9 cellular contexts compared by ENCODE assay signal in the genomic region with DNA sequence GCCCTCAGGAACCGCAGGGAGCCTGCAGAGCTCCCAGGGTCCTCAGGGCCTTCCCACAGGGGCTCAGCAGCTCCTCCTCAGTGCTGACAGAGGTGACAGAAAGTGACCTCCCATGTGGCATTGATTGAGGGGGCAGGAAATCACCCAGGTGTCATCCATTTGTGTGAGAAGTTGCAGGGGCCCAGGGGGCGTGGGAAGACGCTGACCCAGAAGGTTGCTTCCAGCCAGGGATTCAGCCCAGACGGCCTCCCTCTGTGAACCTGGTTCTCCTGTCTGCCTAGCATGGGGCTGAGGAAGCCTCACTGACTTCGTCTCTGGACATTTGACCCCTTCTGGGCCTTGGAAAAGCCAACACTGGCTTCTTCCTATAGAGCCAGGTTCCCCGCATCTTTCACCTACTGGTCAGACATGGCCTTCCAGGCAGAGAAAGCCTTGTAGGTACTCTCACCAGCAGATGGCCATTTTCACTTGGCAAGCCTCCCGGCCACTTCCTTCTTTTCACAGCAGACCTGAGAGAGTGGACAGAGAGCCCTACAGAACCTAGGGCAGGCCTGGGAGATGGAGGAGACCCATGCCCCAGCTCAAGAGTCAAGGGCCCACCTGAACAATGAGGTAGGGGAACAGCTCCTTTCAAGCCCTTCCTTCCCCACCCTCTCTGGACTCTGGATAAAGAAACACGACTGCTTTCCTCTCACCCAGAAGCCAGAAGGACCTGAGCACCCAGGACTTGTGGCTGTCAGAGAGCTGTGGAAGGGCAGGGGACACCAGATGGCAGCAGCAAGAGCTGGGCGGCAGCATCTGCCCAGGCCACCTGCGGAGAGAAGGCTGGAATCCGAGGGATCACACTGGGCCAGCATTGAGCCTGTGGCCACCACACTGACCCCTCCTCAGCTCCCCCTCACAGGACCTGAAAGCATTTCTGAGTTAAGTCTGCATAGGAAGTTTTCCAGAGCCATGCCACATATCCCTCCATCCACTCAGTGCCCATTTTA.
DNase-seq lines count a peak whose midpoint lies in the region; ATAC-seq and TF ChIP-seq lines count a peak whose summit lies in the region.
"Had no signal": no experiment of that assay in that cellular context is flagged by ENCODE, and none has a peak within 500 bp of the region (broad histone marks: within the 10 kb centered on the region; RNA-seq: fewer than 3 reads in every experiment).

No MANE protein-coding gene starts in this region.

- no peak overlapping the region for H3K4me3 Mint-ChIP-seq in nephron progenitor cell
- H3K4me3 Mint-ChIP-seq: stimulated activated naive CD8-positive, alpha-beta T cell treated with anti-CD3 and anti-CD28 coated beads, Interleukin-15, Interleukin-2, amounts not matched to agents 100 ng/mL and 50 ng/mL, for 24 hours had no signal

- H3K9me3 Mint-ChIP-seq in nephron progenitor cell: peaks cover 18% of the 10 kb centered on the region

- TF ChIP-seq CTCF in GM12865 (IDR thresholded peaks at IDR 0.05; ENCODE audit: insufficient read depth, low read depth, low read length, missing control alignments) (no peak), nephron progenitor cell (IDR thresholded peaks at IDR 0.05) (no peak)

- peaks cover 26% of the 10 kb centered on the region for H3K27me3 Mint-ChIP-seq in nephron progenitor cell (ENCODE audit: low read depth, poor library complexity)

- no peak for ATAC-seq in GM21576 (IDR thresholded peaks at IDR 0.05; ENCODE audit: unreplicated experiment)

- H3K4me1 Mint-ChIP-seq in nephron progenitor cell: peaks cover 46% of the 10 kb centered on the region

- no peak overlapping the region for H3K4me3 ChIP-seq in GM12865 (ENCODE audit: low read depth, low read length)
- H3K4me3 ChIP-seq: HAP-1 had no signal

- H3K27ac Mint-ChIP-seq in nephron progenitor cell: peak overlapping the region; percentile 77
- H3K27ac Mint-ChIP-seq: stimulated activated naive CD8-positive, alpha-beta T cell treated with anti-CD3 and anti-CD28 coated beads, Interleukin-15, Interleukin-2, amounts not matched to agents 100 ng/mL and 50 ng/mL, for 24 hours had no signal

- peaks cover 15% of the 10 kb centered on the region for H3K36me3 Mint-ChIP-seq in nephron progenitor cell (ENCODE audit: low read depth)

- DNase-seq in GM12865 (ENCODE audit: low read depth) (peak; percentile 15), NCI-H1694 treated with DMSO at 0.1 percent for 48 hours (lab: John Stamatoyannopoulos, UW) (peak; percentile 29), cerebellar nuclear complex (lab: John Stamatoyannopoulos, UW) (peak; percentile 55 to 77), nephron progenitor cell (peak; percentile 59), NK-92 (lab: John Stamatoyannopoulos, UW; ENCODE audit: unreplicated experiment) (no peak), HK-2 (ENCODE audit: unreplicated experiment) (no peak)

Comparison
In these comparisons a context has a peak if more than half of its experiments do, and no peak if none do; other contexts are left out.
1. DNase-seq: peak in GM12865 (single experiment), NCI-H1694 treated with DMSO at 0.1 percent for 48 hours (single experiment), cerebellar nuclear complex (2 of 2) and nephron progenitor cell (single experiment); none in NK-92 (single experiment) and HK-2 (single experiment).